8 cellular contexts compared by ENCODE assay signal in the genomic region with DNA sequence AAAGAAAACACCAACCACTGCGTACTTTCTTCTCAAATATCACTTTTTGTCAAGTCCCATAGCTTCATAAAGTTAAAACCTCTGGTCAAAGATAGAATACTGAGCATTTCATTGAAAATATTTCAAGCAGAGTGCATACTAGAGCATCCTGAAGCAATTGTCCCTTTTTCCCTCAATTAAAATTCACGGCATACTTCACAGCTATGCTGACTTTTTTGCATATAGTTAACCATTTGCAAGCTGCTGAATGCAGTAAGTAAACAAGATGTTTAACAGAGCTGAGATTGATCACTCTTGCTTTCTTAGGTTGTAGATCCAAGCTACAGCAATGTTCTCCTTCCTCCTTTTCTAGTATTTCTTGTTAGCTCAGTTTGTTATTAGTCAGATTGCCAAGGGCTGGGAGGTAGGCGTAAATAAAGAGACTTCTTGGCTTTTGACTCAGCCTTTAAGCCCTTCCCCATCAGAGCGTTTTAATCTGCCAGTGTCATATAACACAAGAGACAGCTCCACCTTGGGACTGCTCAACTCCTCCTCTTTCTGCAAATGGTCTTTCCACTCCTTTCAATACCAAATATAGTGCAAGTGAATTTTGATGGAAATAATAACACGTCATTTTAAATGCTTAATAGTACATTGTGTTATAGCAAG. TPM values are rescaled to one million over a fixed set of nuclear protein-coding genes. Genes with fewer than 3 reads are reported as not detected.
DNase-seq lines count a peak whose midpoint lies in the region; ATAC-seq and TF ChIP-seq lines count a peak whose summit lies in the region.

SLITRK6 (minus strand) TSS at position 421 of the 648 bp plus-strand sequence. CDS start 2,911 bp downstream, outside the sequence.

- WGBS in IMR-90 (ENCODE audit: extremely low coverage in 2 of 2, insufficient read length in 1 of 2), 2 experiments: no CpG with 5 or more reads among the region's 5 CpGs

- H3K56ac ChIP-seq in IMR-90 (ENCODE audit: extremely low read depth, insufficient read depth, low read length): no peak within 1 kb of the TSS

- no peak for TF ChIP-seq POLR2A in IMR-90 (IDR thresholded peaks at IDR 0.05; ENCODE audit: low read depth, low read length)

- no peak within 1 kb of the TSS for H3K23ac ChIP-seq in IMR-90 (ENCODE audit: low read depth, low read length)

- no peaks in the 10 kb centered on the region for H3K27me3 ChIP-seq in IMR-90 (ENCODE audit: control insufficient read depth, insufficient read depth, low read length)

- H2BK15ac ChIP-seq in IMR-90 (ENCODE audit: low read depth, low read length): no peak within 1 kb of the TSS

- CTCF ChIA-PET in IMR-90 (lab: Yijun Ruan, JAX): interaction anchor here (0.9 to 1.0 kb wide), 3 partner anchors 16 to 882 kb away, joined by 3 to 4 read pairs (median 3); no protein-coding TSS in a partner anchor

- no peak within 1 kb of the TSS for H3K14ac ChIP-seq in IMR-90 (replicated peaks; ENCODE audit: low read depth, low read length)

- H2BK5ac ChIP-seq in IMR-90 (ENCODE audit: low read depth, low read length, poor library complexity, severe bottlenecking): peak within 1 kb of the TSS; percentile 49

- BruUV-seq in IMR-90 (replicated peaks; lab: Mats Ljungman, UMichigan): no TSS peak

- no peak within 1 kb of the TSS for H2BK20ac ChIP-seq in IMR-90 (ENCODE audit: low read depth, low read length)

- POLR2A ChIA-PET in IMR-90 (lab: Charles Lee; ENCODE audit: unreplicated experiment): no interaction called here

- TF ChIP-seq CTCF in 22Rv1 (IDR thresholded peaks at IDR 0.05) (no peak; the same call in 1 of the 2 replicates), IMR-90 (conservative IDR thresholded peaks at IDR 0.05; ENCODE audit: low read depth, low read length) (peak; percentile 38; the same call in 1 of the 2 replicates)

- no peak within 1 kb of the TSS; the same call in 1 of the 2 replicates for H4K5ac ChIP-seq in IMR-90 (ENCODE audit: low read depth, low read length)

- no peak within 1 kb of the TSS for H3K4ac ChIP-seq in IMR-90 (ENCODE audit: low read depth, low read length)

- H3K4me1 ChIP-seq in IMR-90 (ENCODE audit: control insufficient read depth, insufficient read depth, low read length): no peaks in the 10 kb centered on the region

- no peaks in the 10 kb centered on the region for H3K9me1 ChIP-seq in IMR-90 (ENCODE audit: insufficient read depth, low read length)

- H3K4me2 ChIP-seq in IMR-90 (ENCODE audit: low read depth, low read length): peak within 1 kb of the TSS; percentile 81

- no peak within 1 kb of the TSS; a peak in 1 of 4 replicates for H4K8ac ChIP-seq in IMR-90 (ENCODE audit: low read depth in 2 of 2, low read length in 2 of 2)

- TF ChIP-seq RAD21 in IMR-90 (IDR thresholded peaks at IDR 0.05; ENCODE audit: low read length): peak; percentile 41; the same call in 1 of the 2 replicates

- peak within 1 kb of the TSS; percentile 54 for H3K9ac ChIP-seq in IMR-90 (ENCODE audit: low read depth, low read length)

- intact Hi-C loops in IMR-90 (cut with micrococcal nuclease): loop anchor here (5.0 to 10.0 kb wide), 4 partner anchors 184 to 572 kb away; no protein-coding TSS in a partner anchor

- H2AK9ac ChIP-seq in IMR-90 (replicated peaks; ENCODE audit: low read depth, low read length, poor library complexity): no peak within 1 kb of the TSS

- H2AK5ac ChIP-seq in IMR-90 (ENCODE audit: low read depth, low read length): no peak within 1 kb of the TSS

- H3K27ac ChIP-seq in 22Rv1 (peak within 1 kb of the TSS; percentile 95), IMR-90 (ENCODE audit: insufficient read depth, low read length) (no peak within 1 kb of the TSS)

- H3K9me3 ChIP-seq in IMR-90 (ENCODE audit: control insufficient read depth, insufficient read depth, low read length): no peaks in the 10 kb centered on the region

- in situ Hi-C loops in IMR-90 (cut with MboI; ENCODE audit: low sequenced_read_pairs): no loop called here

- no peak within 1 kb of the TSS for H4K91ac ChIP-seq in IMR-90 (ENCODE audit: insufficient read depth, low read depth, low read length)

- no peaks in the 10 kb centered on the region for H3K79me1 ChIP-seq in IMR-90 (ENCODE audit: low read depth in 1 of 2, low read length in 2 of 2)

- no peaks in the 10 kb centered on the region; the same call in 1 of the 2 replicates for H3K36me3 ChIP-seq in IMR-90 (ENCODE audit: control insufficient read depth, insufficient read depth, low read length)

- H2AFZ ChIP-seq in IMR-90 (replicated peaks; ENCODE audit: low read length, poor library complexity): no peak within 1 kb of the TSS

- H2BK120ac ChIP-seq in IMR-90 (ENCODE audit: low read depth, low read length): peak within 1 kb of the TSS; percentile 25; the same call in 1 of the 2 replicates

- dilution Hi-C loops in IMR-90 (cut with HindIII; ENCODE audit: low sequenced_read_pairs, unreplicated experiment): no loop called here

- H4K20me1 ChIP-seq in IMR-90 (ENCODE audit: insufficient read depth, low read length): no peaks in the 10 kb centered on the region

- peak within 1 kb of the TSS; percentile 48; the same call in 1 of the 2 replicates for H3K18ac ChIP-seq in IMR-90 (ENCODE audit: low read depth, low read length)

- peak within 1 kb of the TSS; percentile 41 for H3K4me3 ChIP-seq in IMR-90 (ENCODE audit: insufficient read depth, low read depth, low read length)

- ATAC-seq in IMR-90 (ENCODE audit: low read depth) (peak; percentile 99), SK-N-SH treated with all-trans-retinoic acid at 6 μM for 48 hours (peak; percentile 100), GM18870 (IDR thresholded peaks at IDR 0.05; ENCODE audit: unreplicated experiment) (no peak)

- peak; percentile 85 for DNase-seq in IMR-90
- peak; percentile 48 for DNase-seq in iPS DF 19.7 (ENCODE audit: low read depth, low spot score)
- DNase-seq in epidermal melanocyte (ENCODE audit: insufficient read length, low spot score): no peak
- no peak for DNase-seq in inferior parietal cortex (ENCODE audit: extremely low spot score)
- no peak for DNase-seq in effector CD4-positive, alpha-beta T cell

TF ChIP-seq in IMR-90, 13 proteins besides CTCF, POLR2A, EP300 and RAD21:
- peak; percentile 13; the same call in 1 of the 2 replicates for TF ChIP-seq SMC3 (IDR thresholded peaks at IDR 0.05; ENCODE audit: low read depth, low read length)
- no peak for TF ChIP-seq RCOR1 (IDR thresholded peaks at IDR 0.05; ENCODE audit: insufficient replicate concordance, low read length)
TF ChIP-seq in IMR-90: peak in this region for 1.

TF ChIP-seq in SK-N-SH treated with all-trans-retinoic acid at 6 μM for 48 hours, 23 proteins besides CTCF, POLR2A, EP300 and RAD21 (continues in another document):
- TF ChIP-seq ARNTL (CRISPR knock-in tag; IDR thresholded peaks at IDR 0.05; ENCODE audit: borderline replicate concordance, low read depth): no peak
- TF ChIP-seq ZFP30 (CRISPR knock-in tag; IDR thresholded peaks at IDR 0.05): no peak
- TF ChIP-seq POU6F1 (CRISPR knock-in tag; IDR thresholded peaks at IDR 0.05; ENCODE audit: borderline replicate concordance, low read depth): no peak
- no peak for TF ChIP-seq ISL1 (CRISPR knock-in tag; IDR thresholded peaks at IDR 0.05)
- TF ChIP-seq SNAI2 (CRISPR knock-in tag; IDR thresholded peaks at IDR 0.05): no peak
- no peak for TF ChIP-seq ESRRG (CRISPR knock-in tag; IDR thresholded peaks at IDR 0.05)
- TF ChIP-seq ZFP3 (CRISPR knock-in tag; IDR thresholded peaks at IDR 0.05): no peak
- no peak for TF ChIP-seq ZNF70 (CRISPR knock-in tag; IDR thresholded peaks at IDR 0.05)
- TF ChIP-seq CSDC2 (CRISPR knock-in tag; IDR thresholded peaks at IDR 0.05): no peak
- no peak for TF ChIP-seq CSRNP3 (CRISPR knock-in tag; IDR thresholded peaks at IDR 0.05)

RNA-seq across cellular contexts. Expression of gene SLITRK6, which starts in this region (rescaled TPM):
- 1.6 and 1.7 TPM in 2 replicates for total RNA-seq in IMR-90 (2012; rRNA removed)
- 0.85 and 1.1 TPM in 2 replicates for polyA plus RNA-seq in IMR-90 (2012; rRNA removed)
- 0.12 and 0.24 TPM in 2 replicates for polyA plus RNA-seq in IMR-90 (2012; cell fraction: cytosol; rRNA removed)
- 0.03 and 1.5 TPM in 2 replicates for polyA plus RNA-seq in IMR-90 (2012; cell fraction: nucleus; rRNA removed; ENCODE audit: low replicate concordance)

Comparison
In these comparisons a context has a peak if more than half of its experiments do, and no peak if none do; other contexts are left out.
1. DNase-seq: peak in IMR-90 (single experiment) and iPS DF 19.7 (single experiment); none in epidermal melanocyte (single experiment), inferior parietal cortex (single experiment) and effector CD4-positive, alpha-beta T cell (single experiment).